ENCODE assay signal across 31 cellular contexts in genomic region chr5:180990086-180990888, GRCh38. TPM values are rescaled to one million over a fixed set of nuclear protein-coding genes. Genes with fewer than 3 reads are reported as not detected.
DNase-seq lines count a peak whose midpoint lies in the region; ATAC-seq, FAIRE-seq and TF ChIP-seq lines count a peak whose summit lies in the region.
"Had no signal": no experiment of that assay in that cellular context is flagged by ENCODE, and none has a peak within 500 bp of the region (broad histone marks: within the 10 kb centered on the region; RNA-seq: fewer than 3 reads in every experiment).

No MANE protein-coding gene starts in this region.

- H3K27me3 ChIP-seq in brain microvascular endothelial cell (replicated peaks), result no peaks in the 10 kb centered on the region
- no peaks in the 10 kb centered on the region for H3K27me3 ChIP-seq in small intestine (ENCODE audit: control insufficient read depth in 2 of 2, insufficient read depth in 2 of 2, low read length in 2 of 2)
- H3K27me3 ChIP-seq in heart left ventricle, result no peaks in the 10 kb centered on the region
- H3K27me3 ChIP-seq: ascending aorta, upper lobe of right lung had no signal

- 11 to 39% (median 34%) methylated on average over 16 of the region's 16 CpGs for WGBS in small intestine, 3 donors
- 65 to 71% (median 68%) methylated on average over 14 to 16 of the region's 16 CpGs for WGBS in heart left ventricle, 4 donors

- DNase-seq in brain microvascular endothelial cell (peak; percentile 4), small intestine (no peak), epidermal melanocyte (ENCODE audit: insufficient read length, low spot score) (no peak), heart left ventricle (no peak), NCI-H748 (lab: John Stamatoyannopoulos, UW; ENCODE audit: unreplicated experiment) (no peak)
- DNase-seq: activated CD4-positive, alpha-beta memory T cell treated with anti-CD3 and anti-CD28 coated beads, Interleukin-2, amount 10 ng/mL, durations not matched to agents 7 days and 5 days; activated naive CD8-positive, alpha-beta T cell treated with anti-CD3 and anti-CD28 coated beads for 36 hours; CD8-positive, alpha-beta T cell; central memory CD4-positive, alpha-beta T cell; GM23248; head of caudate nucleus; mammary epithelial cell; NCI-H146; NCI-H2171; NCI-H69; occipital lobe; stimulated activated CD4-positive, alpha-beta T cell treated with anti-CD3 and anti-CD28 coated beads, Interleukin-2, amount 100 ng/mL, for 24 hours; SW 1271; T1000; upper lobe of right lung had no signal

- intact Hi-C loops in heart left ventricle (cut with DNase I), result no loop called here

- H3K4me1 ChIP-seq in small intestine (ENCODE audit: control insufficient read depth in 2 of 2, insufficient read depth in 1 of 2, low read depth in 1 of 2, low read length in 1 of 2) (no peaks in the 10 kb centered on the region), heart left ventricle (no peaks in the 10 kb centered on the region)
- H3K4me1 ChIP-seq: ascending aorta, upper lobe of right lung had no signal

- H3K36me3 ChIP-seq in brain microvascular endothelial cell (replicated peaks), result no peaks in the 10 kb centered on the region
- no peaks in the 10 kb centered on the region for H3K36me3 ChIP-seq in small intestine (ENCODE audit: control insufficient read depth in 2 of 2, insufficient read depth in 2 of 2, low read length in 2 of 2)
- H3K36me3 ChIP-seq in heart left ventricle, result no peaks in the 10 kb centered on the region
- H3K36me3 ChIP-seq: ascending aorta, upper lobe of right lung had no signal

- no peak overlapping the region for H3K27ac ChIP-seq in brain microvascular endothelial cell
- peak overlapping the region; percentile 38 to 47 for H3K27ac ChIP-seq in small intestine (ENCODE audit: low read depth in 1 of 2, low read length in 1 of 2)
- H3K27ac ChIP-seq in heart left ventricle, result no peak overlapping the region
- H3K27ac ChIP-seq: ascending aorta, GM23248, upper lobe of right lung had no signal

- no peaks in the 10 kb centered on the region for H3K9me3 ChIP-seq in small intestine (ENCODE audit: control insufficient read depth, low read depth)
- H3K9me3 ChIP-seq in heart left ventricle, result peaks cover 0 to 9% (median 0%) of the 10 kb centered on the region in 12 donors
- H3K9me3 ChIP-seq: ascending aorta, upper lobe of right lung had no signal

- H3K4me3 ChIP-seq in brain microvascular endothelial cell (ENCODE audit: low read depth, low read length) (no peak overlapping the region), small intestine (ENCODE audit: low read depth in 1 of 2, low read length in 2 of 2) (peak overlapping the region in 1 of 2 donors; percentile 74), heart left ventricle (no peak overlapping the region)
- H3K4me3 ChIP-seq: ascending aorta, GM23248, smooth muscle cell, upper lobe of right lung had no signal

- TF ChIP-seq CTCF in brain microvascular endothelial cell (IDR thresholded peaks at IDR 0.05; ENCODE audit: low read depth, low read length, missing control alignments) (no peak), heart left ventricle (IDR thresholded peaks at IDR 0.05) (no peak)

- TF ChIP-seq POLR2A in heart left ventricle (IDR thresholded peaks at IDR 0.05), result no peak

- FAIRE-seq in small intestine (lab: Jason Lieb, UNC), result no peak
- FAIRE-seq: HTR-8/SVneo had no signal

- ATAC-seq in GM18867 (IDR thresholded peaks at IDR 0.05; ENCODE audit: unreplicated experiment), result peak; percentile 77
- peak; percentile 46 for ATAC-seq in HG03439 (IDR thresholded peaks at IDR 0.05; ENCODE audit: unreplicated experiment)
- ATAC-seq in GM19395 (IDR thresholded peaks at IDR 0.05; ENCODE audit: unreplicated experiment), result no peak
- ATAC-seq in heart left ventricle, result no peak
- ATAC-seq: activated CD4-positive, CD25-positive, alpha-beta regulatory T cell treated with anti-CD3 and anti-CD28 coated beads, Interleukin-2, amount 50 U/mL, for 24 hours; CD8-positive, alpha-beta T cell; Right ventricle myocardium inferior; upper lobe of right lung had no signal

- in situ Hi-C loops in brain microvascular endothelial cell (cut with HindIII; ENCODE audit: low pct_ligation_motif_present, low sequenced_read_pairs), result no loop called here

RNA-seq across cellular contexts. Expression of gene BTNL3, which starts 1.6 kb away (rescaled TPM):
- polyA plus RNA-seq in small intestine (100 to 1,000 TPM in 1 of 3 donors, 10 to 100 TPM in 2; 35.6 to 121 (median 83.2) TPM), heart left ventricle (under 1 TPM in 1 of 2 donors, not detected in 1; 0.03 TPM)
- total RNA-seq in heart left ventricle, result under 1 TPM in 1 of 9 donors, not detected in 8; 0.54 TPM
- total RNA-seq: activated CD4-positive, alpha-beta memory T cell treated with anti-CD3 and anti-CD28 coated beads, Interleukin-2, amount 10 ng/mL, durations not matched to agents 7 days and 5 days; activated naive CD8-positive, alpha-beta T cell treated with anti-CD3 and anti-CD28 coated beads for 36 hours; ascending aorta; CD8-positive, alpha-beta T cell; G401; GM23248; mammary epithelial cell; myocyte; occipital lobe; pulmonary artery endothelial cell; Right ventricle myocardium inferior; smooth muscle cell; upper lobe of right lung had no signal
- polyA plus RNA-seq: GM23248, mammary epithelial cell, smooth muscle cell had no signal

RNA-seq across cellular contexts. Expression of gene BTNL9, which starts 49.8 kb away (rescaled TPM):
- polyA plus RNA-seq in small intestine (1 to 10 TPM in 1 of 3 donors, under 1 TPM in 2; 0.27 to 4.5 (median 0.89) TPM), heart left ventricle (10 to 100 TPM; 32.5 to 88.2 TPM)
- total RNA-seq in heart left ventricle, result 10 to 100 TPM; 28.6 to 75.0 (median 34.9) TPM
- total RNA-seq: activated CD4-positive, alpha-beta memory T cell treated with anti-CD3 and anti-CD28 coated beads, Interleukin-2, amount 10 ng/mL, durations not matched to agents 7 days and 5 days; CD8-positive, alpha-beta T cell; GM23248; myocyte; smooth muscle cell had no signal
- polyA plus RNA-seq: GM23248, smooth muscle cell had no signal

Comparison
In these comparisons a context has a peak if more than half of its experiments do, and no peak if none do; other contexts are left out.
1. ATAC-seq: peak in GM18867 (single experiment) and HG03439 (single experiment); none in GM19395 (single experiment) and heart left ventricle (0 of 4).
2. H3K27ac ChIP-seq: peak in small intestine (2 of 2); none in brain microvascular endothelial cell (single experiment) and heart left ventricle (0 of 12).
3. RNA of gene BTNL3, which starts 1.6 kb away (polyA plus RNA-seq): 35.6 to 121 TPM in small intestine; 0.03 TPM in heart left ventricle; every median in the first group is over 10 times any median in the second.
4. RNA of gene BTNL9, which starts 49.8 kb away (polyA plus RNA-seq): 32.5 to 88.2 TPM in heart left ventricle; 0.27 to 4.5 TPM in small intestine; every median in the first group is over 4 times any median in the second.